In the genomic region with DNA sequence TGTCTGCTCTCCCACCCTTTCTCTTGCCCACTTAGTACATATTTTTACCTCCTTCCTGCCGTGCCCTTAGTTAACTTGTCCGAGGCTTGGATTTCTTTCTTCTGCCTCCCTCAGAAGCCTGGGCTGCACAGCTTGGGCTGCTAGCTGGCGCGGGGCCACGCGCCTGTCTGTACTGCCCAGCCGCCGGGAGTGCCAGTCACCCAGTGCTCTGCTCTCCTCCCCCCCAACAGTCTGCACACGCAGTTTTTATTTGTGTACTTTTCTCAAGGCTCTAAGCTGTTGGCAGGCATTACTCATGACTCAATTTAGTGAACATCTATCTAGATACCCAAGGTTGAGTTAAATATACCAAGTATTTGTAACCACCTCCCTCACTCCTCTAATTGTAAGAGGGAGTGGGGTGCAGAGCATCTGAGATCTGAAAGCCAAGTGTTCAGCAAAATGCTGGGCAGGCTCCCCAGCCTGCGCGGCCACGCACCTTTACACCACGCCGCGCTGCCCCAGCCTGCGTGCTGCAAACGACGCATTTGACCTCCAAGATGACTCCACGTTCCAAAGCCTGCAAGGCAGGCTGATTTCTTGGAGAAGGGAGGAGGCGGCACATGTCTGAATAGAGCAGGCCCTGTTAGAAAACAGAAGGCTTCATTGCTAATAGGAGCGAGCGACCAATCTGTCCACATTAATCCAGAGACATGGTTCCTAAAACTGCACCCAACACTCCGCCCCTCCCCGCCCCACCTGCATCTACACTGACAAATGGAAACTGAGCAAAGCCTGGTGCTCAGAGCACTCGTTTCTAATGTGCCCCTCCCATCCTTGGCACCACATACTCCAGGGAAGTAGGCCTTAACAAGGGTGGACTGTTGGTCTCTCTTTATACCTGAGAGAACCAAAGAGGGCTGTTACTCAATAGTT, we compare ENCODE assay signal across 9 cellular contexts. TPM values are rescaled to one million over a fixed set of nuclear protein-coding genes. Genes with fewer than 3 reads are reported as not detected.
DNase-seq lines count a peak whose midpoint lies in the region; ATAC-seq and TF ChIP-seq lines count a peak whose summit lies in the region.
"Had no signal": no experiment of that assay in that cellular context is flagged by ENCODE, and none has a peak within 500 bp of the region (broad histone marks: within the 10 kb centered on the region; RNA-seq: fewer than 3 reads in every experiment).

No MANE protein-coding gene starts in this region.

- H3K9me3 Mint-ChIP-seq in stimulated activated naive B cell treated with anti-CD40 and anti-IgM and Interleukin-4, amounts not matched to agents 10 μg/mL and 1 μg/mL and 100 μg/mL, for 72 hours, result no peaks in the 10 kb centered on the region
- H3K9me3 Mint-ChIP-seq: activated naive CD4-positive, alpha-beta T cell treated with anti-CD3 and anti-CD28 coated beads, Interleukin-2, amount 50 U/mL, for 24 hours had no signal

- H3K9me3 ChIP-seq in MG63, result peaks cover 3% of the 10 kb centered on the region; the same call in 1 of the 2 replicates
- H3K9me3 ChIP-seq in ascending aorta, result no peaks in the 10 kb centered on the region

- H3K4me3 Mint-ChIP-seq in stimulated activated naive B cell treated with anti-CD40 and anti-IgM and Interleukin-4, amounts not matched to agents 10 μg/mL and 1 μg/mL and 100 μg/mL, for 72 hours, result no peak overlapping the region
- H3K4me3 Mint-ChIP-seq: activated naive CD4-positive, alpha-beta T cell treated with anti-CD3 and anti-CD28 coated beads, Interleukin-2, amount 50 U/mL, for 24 hours had no signal

- peaks cover 29 to 32% of the 10 kb centered on the region in 2 donors for H3K4me1 Mint-ChIP-seq in stimulated activated naive B cell treated with anti-CD40 and anti-IgM and Interleukin-4, amounts not matched to agents 10 μg/mL and 1 μg/mL and 100 μg/mL, for 72 hours

- no peak for TF ChIP-seq CTCF in ascending aorta (IDR thresholded peaks at IDR 0.05)

- no peaks in the 10 kb centered on the region for H3K27me3 Mint-ChIP-seq in stimulated activated naive B cell treated with anti-CD40 and anti-IgM and Interleukin-4, amounts not matched to agents 10 μg/mL and 1 μg/mL and 100 μg/mL, for 72 hours
- H3K27me3 Mint-ChIP-seq: activated naive CD4-positive, alpha-beta T cell treated with anti-CD3 and anti-CD28 coated beads, Interleukin-2, amount 50 U/mL, for 24 hours had no signal

- H3K36me3 ChIP-seq in MG63, result peaks cover 32% of the 10 kb centered on the region
- peaks cover 4 to 12% of the 10 kb centered on the region in 2 donors for H3K36me3 ChIP-seq in ascending aorta

- DNase-seq in MG63, result peak; percentile 96
- peak; percentile 33 to 94 for DNase-seq in ascending aorta (ENCODE audit: low spot score in 2 of 2)
- DNase-seq in hypothalamus (lab: John Stamatoyannopoulos, UW), result peak in 45 of 51 donors; percentile 21 to 90 (median 68)
- DNase-seq in stromal cell of bone marrow (ENCODE audit: low read depth), result peak; percentile 64
- no peak for DNase-seq in stimulated activated naive B cell treated with anti-CD40 and anti-IgM and Interleukin-4, amounts not matched to agents 10 μg/mL and 1 μg/mL and 100 μg/mL, for 72 hours
- DNase-seq in MV-4-11 (lab: John Stamatoyannopoulos, UW), result no peak

- intact Hi-C loops in ascending aorta (cut with DNase I), result loop anchor here (1.0 to 5.0 kb wide), 4 partner anchors 68 to 279 kb away; a partner anchor contains a TSS

- H3K27ac ChIP-seq in ascending aorta, result peak overlapping the region; percentile 78 to 79

- no peak for ATAC-seq in HG03354 (IDR thresholded peaks at IDR 0.05; ENCODE audit: poor library complexity, severe bottlenecking, unreplicated experiment)
- ATAC-seq in HG03095 (IDR thresholded peaks at IDR 0.05; ENCODE audit: unreplicated experiment), result no peak
- ATAC-seq in stimulated activated naive B cell treated with anti-CD40 and anti-IgM and Interleukin-4, amounts not matched to agents 10 μg/mL and 1 μg/mL and 100 μg/mL, for 72 hours (replicated peaks), result no peak

- H3K4me3 ChIP-seq in MG63 (no peak overlapping the region), ascending aorta (peak overlapping the region; percentile 31 to 54)

- H3K27me3 ChIP-seq in MG63 (no peaks in the 10 kb centered on the region), ascending aorta (no peaks in the 10 kb centered on the region)

- no peak overlapping the region for H3K27ac Mint-ChIP-seq in stimulated activated naive B cell treated with anti-CD40 and anti-IgM and Interleukin-4, amounts not matched to agents 10 μg/mL and 1 μg/mL and 100 μg/mL, for 72 hours
- H3K27ac Mint-ChIP-seq: activated naive CD4-positive, alpha-beta T cell treated with anti-CD3 and anti-CD28 coated beads, Interleukin-2, amount 50 U/mL, for 24 hours had no signal

- peaks cover 12 to 14% of the 10 kb centered on the region in 2 donors for H3K36me3 Mint-ChIP-seq in stimulated activated naive B cell treated with anti-CD40 and anti-IgM and Interleukin-4, amounts not matched to agents 10 μg/mL and 1 μg/mL and 100 μg/mL, for 72 hours
- H3K36me3 Mint-ChIP-seq: activated naive CD4-positive, alpha-beta T cell treated with anti-CD3 and anti-CD28 coated beads, Interleukin-2, amount 50 U/mL, for 24 hours had no signal

- H3K4me1 ChIP-seq in ascending aorta, result peaks cover 9 to 36% of the 10 kb centered on the region in 2 donors

RNA-seq across cellular contexts. Expression of a gene that starts 18.2 kb away (rescaled TPM):
- 0.91 and 1.4 TPM in 2 replicates for total RNA-seq in MG63 (2014; rRNA removed; shearing (Covaris generic); ENCODE audit: low replicate concordance)
- total RNA-seq in ascending aorta, result not detected

Comparison
In these comparisons a context has a peak if more than half of its experiments do, and no peak if none do; other contexts are left out.
1. DNase-seq: peak in MG63 (single experiment), ascending aorta (2 of 2), hypothalamus (45 of 51) and stromal cell of bone marrow (single experiment); none in stimulated activated naive B cell treated with anti-CD40 and anti-IgM and Interleukin-4, amounts not matched to agents 10 μg/mL and 1 μg/mL and 100 μg/mL, for 72 hours (single experiment) and MV-4-11 (single experiment).